17 cellular contexts compared by ENCODE assay signal in the genomic region with DNA sequence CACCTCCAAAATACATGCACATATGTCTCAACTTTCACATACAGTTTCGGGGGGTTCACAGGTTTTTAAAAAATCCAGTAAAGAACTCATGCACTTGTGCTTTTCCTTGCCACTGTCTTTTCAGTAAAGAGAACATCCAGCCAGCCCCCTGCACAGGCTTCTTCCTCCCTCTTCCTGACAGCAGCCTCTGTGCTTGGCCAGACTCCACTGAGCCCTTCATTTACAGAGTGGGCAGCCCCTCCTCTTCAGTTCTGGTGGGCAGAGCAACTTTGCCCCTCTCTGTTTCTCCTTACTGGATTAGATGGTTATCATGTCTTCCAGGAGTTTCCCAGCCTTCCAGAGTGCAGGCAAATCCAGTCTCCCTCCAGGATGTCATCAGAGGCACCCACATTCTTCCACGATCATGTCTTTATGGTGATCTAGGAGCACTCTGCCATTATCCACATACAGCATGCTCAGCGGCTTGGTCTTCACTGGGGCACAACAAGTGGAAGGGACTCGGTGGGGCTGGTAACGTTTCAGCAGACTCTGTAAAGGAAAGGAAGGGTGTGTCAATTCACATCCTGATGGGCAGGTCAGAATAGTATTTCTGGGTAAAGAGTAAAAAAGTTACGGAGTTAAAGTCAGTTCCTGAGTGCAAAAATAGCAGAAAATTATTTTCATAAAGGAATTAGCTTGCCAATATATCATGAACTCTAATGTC. TPM values are rescaled to one million over a fixed set of nuclear protein-coding genes. Genes with fewer than 3 reads are reported as not detected.
DNase-seq lines count a peak whose midpoint lies in the region; ATAC-seq and TF ChIP-seq lines count a peak whose summit lies in the region.
"Had no signal": no experiment of that assay in that cellular context is flagged by ENCODE, and none has a peak within 500 bp of the region (broad histone marks: within the 10 kb centered on the region; RNA-seq: fewer than 3 reads in every experiment).

No MANE protein-coding gene starts in this region.

- H3K27me3 Mint-ChIP-seq in activated CD8-positive, alpha-beta memory T cell treated with anti-CD3 and anti-CD28 coated beads, Interleukin-2, amount 10 ng/mL, durations not matched to agents 7 days and 5 days, result peaks cover 5% of the 10 kb centered on the region

- intact Hi-C loops in dorsolateral prefrontal cortex (cut with DNase I), result loop anchor here in 1 of 2 donors (2.0 kb wide), 1 partner anchor 28 kb away; the partner anchor contains the start of gene EIF4EBP2
- intact Hi-C loops in sigmoid colon (cut with DNase I), result no loop called here
- intact Hi-C loops in left colon (cut with DNase I, micrococcal nuclease), result no loop called here

- TF ChIP-seq EP300 in sigmoid colon (IDR thresholded peaks at IDR 0.05) (no peak), SK-N-SH (IDR thresholded peaks at IDR 0.05; ENCODE audit: borderline replicate concordance in 1 of 2, low read depth in 1 of 2, low read length in 1 of 2) (no peak)

- POLR2A ChIA-PET in SK-N-SH (lab: Yijun Ruan, JAX), result no interaction called here

- no peaks in the 10 kb centered on the region for H3K27me3 ChIP-seq in dorsolateral prefrontal cortex
- H3K27me3 ChIP-seq in sigmoid colon, result no peaks in the 10 kb centered on the region
- no peaks in the 10 kb centered on the region for H3K27me3 ChIP-seq in SK-N-SH (ENCODE audit: insufficient read depth)
- H3K27me3 ChIP-seq: Peyer's patch, uterus had no signal

- CTCF ChIA-PET in activated CD8-positive, alpha-beta memory T cell treated with anti-CD3 and anti-CD28 coated beads, Interleukin-2, amount 10 ng/mL, durations not matched to agents 7 days and 5 days (lab: Charles Lee), result interaction anchor here (1.0 to 2.0 kb wide), 3 partner anchors 10 to 69 kb away, joined by 3 to 6 read pairs (median 4); no protein-coding TSS in a partner anchor
- CTCF ChIA-PET in SK-N-SH (lab: Yijun Ruan, JAX), result interaction anchor here (0.7 to 1.0 kb wide), 2 partner anchors 23 to 326 kb away, joined by 3 read pairs; no protein-coding TSS in a partner anchor

- H3K27ac Mint-ChIP-seq in activated CD8-positive, alpha-beta memory T cell treated with anti-CD3 and anti-CD28 coated beads, Interleukin-2, amount 10 ng/mL, durations not matched to agents 7 days and 5 days, result peak overlapping the region; percentile 61

- no peak for TF ChIP-seq POLR2A in sigmoid colon (IDR thresholded peaks at IDR 0.05)

- TF ChIP-seq CTCF in GM12865 (IDR thresholded peaks at IDR 0.05; ENCODE audit: insufficient read depth, low read depth, low read length, missing control alignments), result no peak
- TF ChIP-seq CTCF in dorsolateral prefrontal cortex (IDR thresholded peaks at IDR 0.05 in 54 of 56, conservative IDR thresholded peaks at IDR 0.05 in 2 of 56; ENCODE audit: low read depth in 1 of 56, partially characterized antibody in 56 of 56), result no peak
- TF ChIP-seq CTCF in sigmoid colon (IDR thresholded peaks at IDR 0.05), result no peak
- no peak for TF ChIP-seq CTCF in SK-N-SH (IDR thresholded peaks at IDR 0.05)

- H3K4me1 ChIP-seq in sigmoid colon (peaks cover 0 to 44% (median 40%) of the 10 kb centered on the region in 4 donors), SK-N-SH (ENCODE audit: control insufficient read depth in 1 of 2, insufficient read depth in 2 of 2, low read depth in 1 of 2, low read length in 1 of 2) (peaks cover 0 to 7% of the 10 kb centered on the region in 2 experiments; a peak in 1 of 4 replicates)

- no peak overlapping the region for H2AFZ ChIP-seq in SK-N-SH (ENCODE audit: low read depth)

- WGBS in sigmoid colon, 2 donors, result 50 to 57% methylated on average over 6 of the region's 6 CpGs
- WGBS in SK-N-SH (ENCODE audit: low lambda C conversion rate), result 90% methylated on average over 6 of the region's 6 CpGs

- no peaks in the 10 kb centered on the region for H3K9me3 ChIP-seq in sigmoid colon
- no peaks in the 10 kb centered on the region for H3K9me3 ChIP-seq in SK-N-SH
- H3K9me3 ChIP-seq: Peyer's patch, uterus had no signal

- H3K9ac ChIP-seq in SK-N-SH, result no peak overlapping the region

- no peak for ATAC-seq in activated CD8-positive, alpha-beta memory T cell treated with anti-CD3 and anti-CD28 coated beads, Interleukin-2, amount 10 ng/mL, durations not matched to agents 7 days and 5 days
- ATAC-seq in left colon, result no peak

- no peak overlapping the region for H3K4me2 ChIP-seq in SK-N-SH

- H3K27ac ChIP-seq in dorsolateral prefrontal cortex (peak overlapping the region in 31 of 59 donors; percentile 3 to 85 (median 61)), sigmoid colon (peak overlapping the region in 3 of 4 donors; percentile 24 to 81 (median 79)), SK-N-SH (ENCODE audit: low read depth in 2 of 2, low read length in 1 of 2) (no peak overlapping the region)

- no peak for TF ChIP-seq RAD21 in SK-N-SH (IDR thresholded peaks at IDR 0.05; ENCODE audit: low read length)

- H3K36me3 Mint-ChIP-seq in activated CD8-positive, alpha-beta memory T cell treated with anti-CD3 and anti-CD28 coated beads, Interleukin-2, amount 10 ng/mL, durations not matched to agents 7 days and 5 days, result peaks cover 7% of the 10 kb centered on the region

- no peaks in the 10 kb centered on the region for H3K9me3 Mint-ChIP-seq in activated CD8-positive, alpha-beta memory T cell treated with anti-CD3 and anti-CD28 coated beads, Interleukin-2, amount 10 ng/mL, durations not matched to agents 7 days and 5 days (ENCODE audit: low read depth)

- no peaks in the 10 kb centered on the region for H3K9me2 ChIP-seq in SK-N-SH

- H3K4me1 Mint-ChIP-seq in activated CD8-positive, alpha-beta memory T cell treated with anti-CD3 and anti-CD28 coated beads, Interleukin-2, amount 10 ng/mL, durations not matched to agents 7 days and 5 days, result peaks cover 7% of the 10 kb centered on the region

- DNase-seq in activated CD8-positive, alpha-beta memory T cell treated with anti-CD3 and anti-CD28 coated beads, Interleukin-2, amount 10 ng/mL, durations not matched to agents 7 days and 5 days, result no peak
- no peak for DNase-seq in activated CD8-positive, alpha-beta memory T cell treated with anti-CD3 and anti-CD28 coated beads, Interleukin-2, amount 50 U/mL, for 4 hours
- DNase-seq in GM12865 (ENCODE audit: low read depth) (peak; percentile 29), dorsolateral prefrontal cortex (peak in 1 of 10 donors; percentile 15), sigmoid colon (peak; percentile 61), left colon (no peak), DMS79 (lab: John Stamatoyannopoulos, UW) (no peak), SK-N-SH (no peak)
- DNase-seq: activated CD4-positive, alpha-beta T cell treated with anti-CD3 and anti-CD28 coated beads for 48 hours; activated gamma-delta T cell treated with Interleukin-2 at 50 U/mL for 16 hours; NCI-H2029; NCI-H748 treated with DMSO at 0.1 percent for 48 hours; stimulated activated CD4-positive, alpha-beta T cell treated with anti-CD3 and anti-CD28 coated beads, Interleukin-1b, Interleukin-23, amount 100 ng/mL, for 48 hours; stimulated activated CD8-positive, alpha-beta memory T cell treated with anti-CD3 and anti-CD28 coated beads, Interleukin-4, amount 100 ng/mL, for 48 hours; uterus had no signal

- H4K20me1 ChIP-seq in SK-N-SH (ENCODE audit: insufficient read depth), result no peaks in the 10 kb centered on the region

- H3K4me3 ChIP-seq in GM12865 (ENCODE audit: low read depth, low read length) (no peak overlapping the region), dorsolateral prefrontal cortex (peak overlapping the region in 10 of 59 donors; percentile 0 to 33 (median 7)), sigmoid colon (no peak overlapping the region), SK-N-SH (ENCODE audit: low read depth in 2 of 2, low read length in 1 of 2) (no peak overlapping the region)
- H3K4me3 ChIP-seq: Peyer's patch, uterus had no signal

- peak overlapping the region; percentile 44 for H3K4me3 Mint-ChIP-seq in activated CD8-positive, alpha-beta memory T cell treated with anti-CD3 and anti-CD28 coated beads, Interleukin-2, amount 10 ng/mL, durations not matched to agents 7 days and 5 days

- H3F3A ChIP-seq in SK-N-SH (replicated peaks; ENCODE audit: insufficient read depth), result no peaks in the 10 kb centered on the region

- no peaks in the 10 kb centered on the region for H3K79me2 ChIP-seq in SK-N-SH (ENCODE audit: insufficient read depth)

- H3K36me3 ChIP-seq in sigmoid colon (peaks cover 0 to 24% (median 13%) of the 10 kb centered on the region in 4 donors), SK-N-SH (replicated peaks in 1 of 2; ENCODE audit: control insufficient read depth in 1 of 2, insufficient read depth in 2 of 2, low read length in 1 of 2) (peaks cover 7 to 16% of the 10 kb centered on the region in 2 experiments)
- H3K36me3 ChIP-seq: uterus had no signal

RNA-seq across cellular contexts. Expression of gene NODAL, which starts 8.8 kb away (rescaled TPM):
- total RNA-seq in activated CD8-positive, alpha-beta memory T cell treated with anti-CD3 and anti-CD28 coated beads, Interleukin-2, amount 10 ng/mL, durations not matched to agents 7 days and 5 days, result not detected
- total RNA-seq in dorsolateral prefrontal cortex (1 to 10 TPM in 2 of 120 experiments, under 1 TPM in 19, not detected in 99; 0.23 to 1.2 (median 0.43) TPM), sigmoid colon (not detected), left colon (not detected)
- polyA plus RNA-seq in sigmoid colon (not detected), SK-N-SH (2012; rRNA removed) (not detected in 2 replicates)
- not detected in 2 replicates for polyA plus RNA-seq in SK-N-SH (2012; cell fraction: cytosol; rRNA removed)
- not detected in 2 replicates for polyA plus RNA-seq in SK-N-SH (2012; cell fraction: nucleus; rRNA removed)
- total RNA-seq: Peyer's patch, uterus had no signal

RNA-seq across cellular contexts. Expression of gene EIF4EBP2, which starts 28.8 kb away (rescaled TPM):
- total RNA-seq in activated CD8-positive, alpha-beta memory T cell treated with anti-CD3 and anti-CD28 coated beads, Interleukin-2, amount 10 ng/mL, durations not matched to agents 7 days and 5 days, result 10 to 100 TPM; 37.8 to 51.7 TPM
- total RNA-seq in dorsolateral prefrontal cortex (10 to 100 TPM; 28.6 to 91.0 (median 50.9) TPM), sigmoid colon (10 to 100 TPM; 67.1 to 76.0 (median 72.6) TPM), left colon (100 to 1,000 TPM in 1 of 2 donors, 10 to 100 TPM in 1; 72.2 to 112 TPM)
- polyA plus RNA-seq in sigmoid colon (100 to 1,000 TPM in 1 of 3 donors, 10 to 100 TPM in 2; 34.7 to 102 (median 76.3) TPM), SK-N-SH (2012; rRNA removed) (9.9 and 12.7 TPM in 2 replicates)
- polyA plus RNA-seq in SK-N-SH (2012; cell fraction: cytosol; rRNA removed), result 15.5 and 15.7 TPM in 2 replicates
- polyA plus RNA-seq in SK-N-SH (2012; cell fraction: nucleus; rRNA removed), result 5.9 and 9.9 TPM in 2 replicates

RNA-seq across cellular contexts. Expression of gene PALD1, which starts 45.9 kb away (rescaled TPM):
- total RNA-seq in activated CD8-positive, alpha-beta memory T cell treated with anti-CD3 and anti-CD28 coated beads, Interleukin-2, amount 10 ng/mL, durations not matched to agents 7 days and 5 days, result under 1 TPM; 0.26 to 0.41 TPM
- total RNA-seq in dorsolateral prefrontal cortex, result 10 to 100 TPM in 105 of 120 experiments, 1 to 10 TPM in 15; 7.2 to 25.7 (median 13.2) TPM
- total RNA-seq in sigmoid colon, result 10 to 100 TPM; 13.9 to 33.8 (median 18.8) TPM
- polyA plus RNA-seq in sigmoid colon, result 1 to 10 TPM; 1.8 to 6.2 (median 1.8) TPM
- 1 to 10 TPM; 1.3 to 3.9 TPM for total RNA-seq in left colon
- 0.16 and 0.19 TPM in 2 replicates for polyA plus RNA-seq in SK-N-SH (2012; rRNA removed)
- polyA plus RNA-seq in SK-N-SH (2012; cell fraction: cytosol; rRNA removed), result 0.14 and 0.35 TPM in 2 replicates
- polyA plus RNA-seq in SK-N-SH (2012; cell fraction: nucleus; rRNA removed), result 0.38 and 0.56 TPM in 2 replicates
- total RNA-seq: bronchial epithelial cell had no signal

RNA-seq across cellular contexts. Expression of gene LRRC20, which starts 50.3 kb away (rescaled TPM):
- 10 to 100 TPM; 14.9 to 18.2 TPM for total RNA-seq in activated CD8-positive, alpha-beta memory T cell treated with anti-CD3 and anti-CD28 coated beads, Interleukin-2, amount 10 ng/mL, durations not matched to agents 7 days and 5 days
- total RNA-seq in dorsolateral prefrontal cortex (10 to 100 TPM; 17.5 to 59.6 (median 37.2) TPM), sigmoid colon (10 to 100 TPM in 3 of 4 donors, 1 to 10 TPM in 1; 9.9 to 22.4 (median 18.7) TPM), left colon (1 to 10 TPM; 5.0 to 5.6 TPM)
- polyA plus RNA-seq in sigmoid colon (10 to 100 TPM in 1 of 3 donors, 1 to 10 TPM in 2; 1.2 to 12.2 (median 3.2) TPM), SK-N-SH (2012; rRNA removed) (27.7 and 28.9 TPM in 2 replicates)
- 13.8 and 23.4 TPM in 2 replicates for polyA plus RNA-seq in SK-N-SH (2012; cell fraction: cytosol; rRNA removed)
- polyA plus RNA-seq in SK-N-SH (2012; cell fraction: nucleus; rRNA removed), result 20.3 and 23.6 TPM in 2 replicates

Comparison
In these comparisons a context has a peak if more than half of its experiments do, and no peak if none do; other contexts are left out.
1. DNase-seq: peak in GM12865 (single experiment) and sigmoid colon (single experiment); none in activated CD8-positive, alpha-beta memory T cell treated with anti-CD3 and anti-CD28 coated beads, Interleukin-2, amount 10 ng/mL, durations not matched to agents 7 days and 5 days (single experiment), activated CD8-positive, alpha-beta memory T cell treated with anti-CD3 and anti-CD28 coated beads, Interleukin-2, amount 50 U/mL, for 4 hours (single experiment), left colon (0 of 2), DMS79 (single experiment) and SK-N-SH (single experiment).
2. H3K27ac ChIP-seq: peak in dorsolateral prefrontal cortex (31 of 59) and sigmoid colon (3 of 4); none in SK-N-SH (0 of 2).